Comparison of ENCODE assay signal across 1 cellular context in genomic region chr6:11039040-11039439, GRCh38.
TF ChIP-seq lines count a peak whose summit lies in the region.

No MANE protein-coding gene starts in this region.

TF ChIP-seq in HepG2, 621 proteins besides CTCF, POLR2A, EP300 and RAD21 (continued from another document):
- TF ChIP-seq ZNF710 (CRISPR knock-in tag; IDR thresholded peaks at IDR 0.05; ENCODE audit: borderline replicate concordance), result no peak
- no peak for TF ChIP-seq RBM22 (optimal IDR thresholded peaks at IDR 0.05; ENCODE audit: low read length)
- TF ChIP-seq HHEX (CRISPR knock-in tag; IDR thresholded peaks at IDR 0.05), result peak; percentile 38; the same call in 1 of the 2 replicates
- peak; percentile 38; the same call in 1 of the 2 replicates for TF ChIP-seq SALL1 (CRISPR knock-in tag; IDR thresholded peaks at IDR 0.05)
- no peak for TF ChIP-seq HNRNPLL (IDR thresholded peaks at IDR 0.05; ENCODE audit: low read depth, low read length, poor library complexity, severe bottlenecking)
- TF ChIP-seq FOXJ3 (CRISPR knock-in tag; IDR thresholded peaks at IDR 0.05; ENCODE audit: borderline replicate concordance), result peak; percentile 15; the same call in 1 of the 2 replicates
- TF ChIP-seq GFI1 (CRISPR knock-in tag; IDR thresholded peaks at IDR 0.05; ENCODE audit: borderline replicate concordance), result peak; percentile 32; the same call in 1 of the 2 replicates
- peak; percentile 34; the same call in 1 of the 2 replicates for TF ChIP-seq HNF4G (IDR thresholded peaks at IDR 0.05; ENCODE audit: borderline replicate concordance, low read depth, low read length)
- no peak for TF ChIP-seq HNF4G (CRISPR knock-in tag; IDR thresholded peaks at IDR 0.05; ENCODE audit: borderline replicate concordance, low read depth)
- no peak for TF ChIP-seq ISX (CRISPR knock-in tag; conservative IDR thresholded peaks at IDR 0.05)
- TF ChIP-seq FOXK1 (CRISPR knock-in tag; IDR thresholded peaks at IDR 0.05; ENCODE audit: borderline replicate concordance, low read depth), result peak; percentile 60
- TF ChIP-seq E2F1 (CRISPR knock-in tag; IDR thresholded peaks at IDR 0.05), result no peak
